In genomic region chrX:29471829-29472228, GRCh38 we compare ENCODE assay signal across 21 cellular contexts.
A peak's percentile ranks its signal among the peaks of the same experiment; 100 is the strongest.
DNase-seq lines count a peak whose midpoint lies in the region; ATAC-seq, FAIRE-seq and TF ChIP-seq lines count a peak whose summit lies in the region.
"Had no signal": no experiment of that assay in that cellular context is flagged by ENCODE, and none has a peak within 500 bp of the region (broad histone marks: within the 10 kb centered on the region; RNA-seq: fewer than 3 reads in every experiment).

No MANE protein-coding gene starts in this region.

- DNase-seq in HTR-8/SVneo (ENCODE audit: insufficient read length, low spot score) (no peak), GM12892 (ENCODE audit: insufficient read length) (no peak), NCI-H510A (lab: John Stamatoyannopoulos, UW) (no peak)
- no peak for DNase-seq in activated effector memory CD4-positive, alpha-beta T cell treated with Interleukin-2 at 50 U/mL for 16 hours
- no peak for DNase-seq in activated CD8-positive, alpha-beta memory T cell treated with anti-CD3 and anti-CD28 coated beads for 24 hours
- DNase-seq: AML-193; DMS79 treated with DMSO at 0.1 percent for 48 hours; H9; NCI-H1092 treated with DMSO at 0.1 percent for 48 hours; NCI-H2081; NCI-H2171 treated with DMSO at 0.1 percent for 48 hours; NCI-H446 treated with DMSO at 0.1 percent for 48 hours; NK-92 treated with Interleukin-12 subunit alpha and Interleukin-12 subunit beta, amount 100 ng/mL, for 24 hours; Right ventricle myocardium superior had no signal

- no peak for TF ChIP-seq POLR2A in GM12892 (IDR thresholded peaks at IDR 0.05; ENCODE audit: low read depth, low read length)

- ATAC-seq in GM18517 (IDR thresholded peaks at IDR 0.05; ENCODE audit: unreplicated experiment) (peak; percentile 60), GM19463 (IDR thresholded peaks at IDR 0.05; ENCODE audit: unreplicated experiment) (peak; percentile 60), HG02884 (IDR thresholded peaks at IDR 0.05; ENCODE audit: unreplicated experiment) (peak; percentile 45)
- ATAC-seq: K562 had no signal

- FAIRE-seq in HTR-8/SVneo (lab: Jason Lieb, UNC) (peak; percentile 9), GM12892 (lab: Jason Lieb, UNC) (no peak)
- FAIRE-seq: GM19239, K562, RCC 7860, TTC549 had no signal
